In genomic region chr15:76190767-76191538, GRCh38 we compare ENCODE assay signal across 8 cellular contexts.
A peak's percentile ranks its signal among the peaks of the same experiment; 100 is the strongest.
DNase-seq lines count a peak whose midpoint lies in the region; ATAC-seq, FAIRE-seq and TF ChIP-seq lines count a peak whose summit lies in the region.

No MANE protein-coding gene starts in this region.

- H3K9ac ChIP-seq in HepG2 (ENCODE audit: insufficient read depth, low read depth, low read length), result peak overlapping the region; percentile 42

- TF ChIP-seq EP300 in HepG2 (IDR thresholded peaks at IDR 0.05; ENCODE audit: low read depth in 2 of 2, low read length in 2 of 2) (no peak), HepG2 (CRISPR knock-in tag; IDR thresholded peaks at IDR 0.05; ENCODE audit: borderline replicate concordance) (no peak)

- peak overlapping the region; percentile 49 for H2AFZ ChIP-seq in HepG2 (ENCODE audit: low read length)

- no TSS peak for BruUV-seq in HepG2 (replicated peaks; lab: Mats Ljungman, UMichigan)

- no peak overlapping the region; the same call in 1 of the 2 replicates for H3K4me3 ChIP-seq in AG04450 (ENCODE audit: low read depth, low read length)
- H3K4me3 ChIP-seq in HepG2 (replicated peaks in 1 of 3; ENCODE audit: insufficient read depth in 1 of 3, low read depth in 2 of 3, low read length in 3 of 3), result peak overlapping the region; percentile 19 to 51 (median 27); a peak in 5 of 6 replicates

- in situ Hi-C loops in HepG2 (cut with HindIII; ENCODE audit: extremely low pct_ligation_motif_present, low pct_unique_long_range_greater_than_20kb), result loop anchor here (5.0 to 10.0 kb wide), 2 partner anchors 141 to 674 kb away; no protein-coding TSS in a partner anchor

- H3K36me3 ChIP-seq in HepG2 (replicated peaks in 1 of 2; ENCODE audit: control insufficient read depth in 1 of 2, insufficient read depth in 2 of 2, low read length in 2 of 2), result no peaks in the 10 kb centered on the region

- peak; percentile 91 for TF ChIP-seq CTCF in AG04450 (IDR thresholded peaks at IDR 0.05; ENCODE audit: low read depth, low read length)
- TF ChIP-seq CTCF in HepG2 (CRISPR knock-in tag; IDR thresholded peaks at IDR 0.05), result peak; percentile 98

- no peaks in the 10 kb centered on the region; the same call in 1 of the 2 replicates for H3K9me3 ChIP-seq in AG04450 (ENCODE audit: control insufficient read depth, insufficient read depth, low read length)
- H3K9me3 ChIP-seq in HepG2 (ENCODE audit: low read length), result no peaks in the 10 kb centered on the region

- peak; percentile 60 for FAIRE-seq in HepG2 (lab: Jason Lieb, UNC)

- H3K27ac ChIP-seq in AG04450 (ENCODE audit: low read depth, low read length) (no peak overlapping the region), HepG2 (ENCODE audit: extremely low read length, insufficient read depth, low read length) (no peak overlapping the region)

- H3K4me2 ChIP-seq in HepG2 (ENCODE audit: low read depth, low read length), result peak overlapping the region; percentile 75

- peak; percentile 38 for DNase-seq in AG04450 (ENCODE audit: low read depth, low spot score)
- peak; percentile 32 for DNase-seq in NCI-H345 treated with DMSO at 0.1 percent for 48 hours (lab: John Stamatoyannopoulos, UW; ENCODE audit: unreplicated experiment)
- DNase-seq in activated CD4-positive, alpha-beta T cell treated with anti-CD3 and anti-CD28 coated beads for 4 hours, result peak; percentile 58 to 64
- DNase-seq in cerebellum (ENCODE audit: low spot score), result peak; percentile 90
- DNase-seq in HepG2 (ENCODE audit: low spot score), result peak; percentile 67
- DNase-seq in stimulated activated CD4-positive, alpha-beta T cell treated with anti-CD3 and anti-CD28 coated beads, Interleukin-4, amount 100 ng/mL, for 24 hours, result peak; percentile 72

- POLR2A ChIA-PET in AG04450 (lab: Yijun Ruan, JAX), result no interaction called here
- POLR2A ChIA-PET in HepG2 (lab: Yijun Ruan, JAX), result interaction anchor here (1.5 kb wide), 1 partner anchor 145 kb away, joined by 5 read pairs; the partner anchor contains the start of gene ISL2

- 26% methylated on average over 12 of the region's 32 CpGs for WGBS in HepG2 (ENCODE audit: low lambda C conversion rate)

- H4K20me1 ChIP-seq in HepG2 (ENCODE audit: insufficient read depth, low read length), result no peaks in the 10 kb centered on the region

- peaks cover 8% of the 10 kb centered on the region for H3K27me3 ChIP-seq in AG04450 (ENCODE audit: control insufficient read depth, insufficient read depth, low read length)
- H3K27me3 ChIP-seq in HepG2 (ENCODE audit: control insufficient read depth in 1 of 2, insufficient read depth in 2 of 2, low read length in 2 of 2), result peaks cover 1 to 10% of the 10 kb centered on the region in 2 experiments; a peak in 4 of 5 replicates

- CTCF ChIA-PET in AG04450 (lab: Charles Lee) (interaction anchor here (0.6 to 4.1 kb wide), 25 partner anchors 8 to 678 kb away, joined by 3 to 20 read pairs (median 5); partner anchors contain the start of gene ISL2), HepG2 (lab: Yijun Ruan, JAX; ENCODE audit: low intra/inter-chr PET ratio, low total read pairs) (interaction anchor here (0.8 to 1.9 kb wide), 3 partner anchors 94 to 143 kb away, joined by 3 to 8 read pairs (median 4); no protein-coding TSS in a partner anchor)

- H3K79me2 ChIP-seq in HepG2 (ENCODE audit: insufficient read depth, low read length), result no peaks in the 10 kb centered on the region

- peak; percentile 84 for TF ChIP-seq RAD21 in HepG2 (CRISPR knock-in tag; IDR thresholded peaks at IDR 0.05)

- no peak for TF ChIP-seq POLR2A in HepG2 (IDR thresholded peaks at IDR 0.05; ENCODE audit: insufficient read depth in 1 of 2, low read depth in 2 of 2, low read length in 2 of 2)

- peaks cover 43% of the 10 kb centered on the region for H3K4me1 ChIP-seq in HepG2 (ENCODE audit: insufficient read depth, low read length)

- intact Hi-C loops in HepG2 (cut with micrococcal nuclease; ENCODE audit: unreplicated experiment), result loop anchor here (1.0 to 10.0 kb wide), 3 partner anchors 94 to 675 kb away; no protein-coding TSS in a partner anchor

- ATAC-seq in GM18520 (IDR thresholded peaks at IDR 0.05; ENCODE audit: unreplicated experiment) (peak; percentile 83), HG03103 (IDR thresholded peaks at IDR 0.05; ENCODE audit: low read depth, unreplicated experiment) (peak; percentile 92), HepG2 (peak; percentile 81)

TF ChIP-seq in HepG2, 621 proteins besides CTCF, POLR2A, EP300 and RAD21 (continues in another document):
- TF ChIP-seq RNF2 (conservative IDR thresholded peaks at IDR 0.05; ENCODE audit: low read depth) (no peak), ZBTB33 (CRISPR knock-in tag; IDR thresholded peaks at IDR 0.05) (peak; percentile 68; the same call in 1 of the 2 replicates), ZFY (CRISPR knock-in tag; IDR thresholded peaks at IDR 0.05) (peak; percentile 56), ZNF292 (CRISPR knock-in tag; IDR thresholded peaks at IDR 0.05; ENCODE audit: borderline replicate concordance, low read depth) (peak; percentile 27; the same call in 1 of the 2 replicates), RBM39 (IDR thresholded peaks at IDR 0.05; ENCODE audit: low read depth, low read length, poor library complexity, severe bottlenecking) (no peak), BRCA1 (CRISPR knock-in tag; IDR thresholded peaks at IDR 0.05) (peak; percentile 35; the same call in 1 of the 2 replicates), SP2 (CRISPR knock-in tag; IDR thresholded peaks at IDR 0.05) (no peak), ZBTB34 (CRISPR knock-in tag; IDR thresholded peaks at IDR 0.05) (no peak), POGZ (CRISPR knock-in tag; IDR thresholded peaks at IDR 0.05) (no peak), XRCC5 (optimal IDR thresholded peaks at IDR 0.05; ENCODE audit: low read length) (peak; percentile 88), YY1 (IDR thresholded peaks at IDR 0.05; ENCODE audit: insufficient read depth, insufficient replicate concordance, low read depth, low read length) (peak; percentile 23), ATF1 (CRISPR knock-in tag; IDR thresholded peaks at IDR 0.05) (no peak), DPF2 (CRISPR knock-in tag; IDR thresholded peaks at IDR 0.05; ENCODE audit: borderline replicate concordance, low read depth) (no peak), IRF2 (CRISPR knock-in tag; IDR thresholded peaks at IDR 0.05) (0 out of 2 replicates have a peak, but pooled peaks have one; percentile 50), STAT5B (CRISPR knock-in tag; IDR thresholded peaks at IDR 0.05) (no peak), FOXA3 (CRISPR knock-in tag; IDR thresholded peaks at IDR 0.05) (no peak), ZNF234 (CRISPR knock-in tag; conservative IDR thresholded peaks at IDR 0.05) (no peak), MAX (IDR thresholded peaks at IDR 0.05) (0 out of 2 replicates have a peak, but pooled peaks have one; percentile 35), RFX5 (IDR thresholded peaks at IDR 0.05; ENCODE audit: low read depth, low read length) (no peak), SOX6 (IDR thresholded peaks at IDR 0.05) (no peak), SOX6 (CRISPR knock-in tag; IDR thresholded peaks at IDR 0.05) (peak; percentile 36; the same call in 1 of the 2 replicates), ZSCAN31 (CRISPR knock-in tag; IDR thresholded peaks at IDR 0.05; ENCODE audit: low read depth) (0 out of 2 replicates have a peak, but pooled peaks have one; percentile 23), TEAD3 (CRISPR knock-in tag; optimal IDR thresholded peaks at IDR 0.05; ENCODE audit: borderline replicate concordance) (peak; percentile 72), CC2D1A (CRISPR knock-in tag; IDR thresholded peaks at IDR 0.05) (no peak), KDM4B (CRISPR knock-in tag; IDR thresholded peaks at IDR 0.05) (no peak)

Comparison
In these comparisons a context has a peak if more than half of its experiments do, and no peak if none do; other contexts are left out.
1. DNase-seq: peak in every context shown above with its lines; median percentile 90 in cerebellum; 72 in stimulated activated CD4-positive, alpha-beta T cell treated with anti-CD3 and anti-CD28 coated beads, Interleukin-4, amount 100 ng/mL, for 24 hours; 67 in HepG2; 61 in activated CD4-positive, alpha-beta T cell treated with anti-CD3 and anti-CD28 coated beads for 4 hours; 38 in AG04450; 32 in NCI-H345 treated with DMSO at 0.1 percent for 48 hours.